ENCODE assay signal across 1 cellular context in genomic region chr6:52960211-52960610, GRCh38.
TF ChIP-seq lines count a peak whose summit lies in the region.

No MANE protein-coding gene starts in this region.

TF ChIP-seq in H1, 55 proteins besides CTCF, POLR2A, EP300 and RAD21:
- peak; percentile 61 for TF ChIP-seq NANOG (IDR thresholded peaks at IDR 0.05; ENCODE audit: insufficient read depth, low read depth, low read length, poor library complexity, severe bottlenecking)
